Comparison of ENCODE assay signal across 7 cellular contexts in the genomic region with DNA sequence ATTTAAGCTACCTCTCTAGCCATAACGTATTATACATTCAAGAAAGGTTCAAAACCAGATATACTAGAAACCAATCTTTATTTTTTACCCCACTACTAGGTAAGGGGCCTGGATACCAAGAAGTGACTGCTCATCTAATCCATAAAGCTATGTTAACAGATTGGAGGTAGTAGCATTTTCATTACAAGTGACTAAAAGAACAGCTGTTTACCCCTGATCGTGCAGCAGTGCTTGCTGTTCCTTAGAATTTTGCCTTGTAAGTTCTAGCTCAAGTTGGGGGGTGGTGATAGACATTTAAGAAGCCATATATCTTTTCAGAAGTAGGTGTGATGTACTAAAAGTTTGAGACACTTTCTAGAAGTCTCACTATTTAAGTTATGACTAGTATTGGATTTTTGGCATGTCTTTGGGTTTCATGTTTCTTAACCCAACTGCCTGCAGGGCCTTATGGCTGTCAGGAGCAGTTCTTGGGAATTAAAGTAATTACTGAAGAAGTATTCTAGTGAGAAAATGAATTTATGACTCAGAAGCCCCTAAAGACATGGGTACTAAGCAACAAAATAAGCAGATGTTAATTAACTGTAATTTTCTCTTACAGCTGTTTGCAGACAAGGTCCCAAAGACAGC. TPM values are rescaled to one million over a fixed set of nuclear protein-coding genes. Genes with fewer than 3 reads are reported as not detected.
DNase-seq lines count a peak whose midpoint lies in the region; ATAC-seq and TF ChIP-seq lines count a peak whose summit lies in the region.

No MANE protein-coding gene starts in this region.

- H3K4me1 ChIP-seq in foreskin keratinocyte: peaks cover 18% of the 10 kb centered on the region

- peak overlapping the region; percentile 76; the same call in 1 of the 2 replicates for H3K27ac Mint-ChIP-seq in WTC11
- peak overlapping the region; percentile 99 for H3K27ac Mint-ChIP-seq in stimulated activated effector memory CD8-positive, alpha-beta T cell treated with anti-CD3 and anti-CD28 coated beads, Interleukin-12 subunit alpha, Interleukin-12 subunit beta, amount 100 ng/mL, for 72 hours

- POLR2A ChIA-PET in WTC11 (lab: Charles Lee): interaction anchor here (0.7 to 0.8 kb wide), 3 partner anchors 49 to 225 kb away, joined by 3 read pairs; partner anchors contain the start of genes CCM2, DDX56 and H2AZ2

- peak overlapping the region; percentile 100 for H3K4me3 Mint-ChIP-seq in WTC11
- peak overlapping the region; percentile 97 for H3K4me3 Mint-ChIP-seq in stimulated activated effector memory CD8-positive, alpha-beta T cell treated with anti-CD3 and anti-CD28 coated beads, Interleukin-12 subunit alpha, Interleukin-12 subunit beta, amount 100 ng/mL, for 72 hours

- TF ChIP-seq CTCF in HFF-Myc (IDR thresholded peaks at IDR 0.05; ENCODE audit: low read depth, low read length, missing control alignments) (no peak), WTC11 (IDR thresholded peaks at IDR 0.05) (no peak), foreskin keratinocyte (conservative IDR thresholded peaks at IDR 0.05) (no peak)

- CTCF ChIA-PET in WTC11 (lab: Charles Lee): no interaction called here

- H3K4me1 Mint-ChIP-seq in WTC11: peaks cover 18% of the 10 kb centered on the region
- peaks cover 32% of the 10 kb centered on the region for H3K4me1 Mint-ChIP-seq in stimulated activated effector memory CD8-positive, alpha-beta T cell treated with anti-CD3 and anti-CD28 coated beads, Interleukin-12 subunit alpha, Interleukin-12 subunit beta, amount 100 ng/mL, for 72 hours

- ATAC-seq in WTC11: no peak
- no peak for ATAC-seq in foreskin keratinocyte
- ATAC-seq in stimulated activated effector memory CD8-positive, alpha-beta T cell treated with anti-CD3 and anti-CD28 coated beads, Interleukin-12 subunit alpha, Interleukin-12 subunit beta, amount 100 ng/mL, for 72 hours: no peak
- ATAC-seq in HG03135 (IDR thresholded peaks at IDR 0.05; ENCODE audit: unreplicated experiment): no peak
- ATAC-seq in GM21381 (IDR thresholded peaks at IDR 0.05; ENCODE audit: unreplicated experiment): no peak

- H3K9me3 Mint-ChIP-seq in WTC11: no peaks in the 10 kb centered on the region
- no peaks in the 10 kb centered on the region for H3K9me3 Mint-ChIP-seq in stimulated activated effector memory CD8-positive, alpha-beta T cell treated with anti-CD3 and anti-CD28 coated beads, Interleukin-12 subunit alpha, Interleukin-12 subunit beta, amount 100 ng/mL, for 72 hours

- H3K27me3 ChIP-seq in foreskin keratinocyte: no peaks in the 10 kb centered on the region

- peak overlapping the region; percentile 100 for H3K27ac ChIP-seq in foreskin keratinocyte

- DNase-seq in HFF-Myc (ENCODE audit: extremely low read depth, low read depth): no peak
- no peak for DNase-seq in WTC11 (ENCODE audit: low spot score)
- DNase-seq in foreskin keratinocyte: no peak
- no peak for DNase-seq in stimulated activated effector memory CD8-positive, alpha-beta T cell treated with anti-CD3 and anti-CD28 coated beads, Interleukin-12 subunit alpha, Interleukin-12 subunit beta, amount 100 ng/mL, for 72 hours (ENCODE audit: low spot score in 2 of 2)
- DNase-seq in SW 1271 (lab: John Stamatoyannopoulos, UW): no peak

- H3K4me3 ChIP-seq in HFF-Myc (replicated peaks; ENCODE audit: low read depth, low read length): peak overlapping the region; percentile 99

- H3K36me3 Mint-ChIP-seq in WTC11: peaks cover 62% of the 10 kb centered on the region
- peaks cover 79% of the 10 kb centered on the region for H3K36me3 Mint-ChIP-seq in stimulated activated effector memory CD8-positive, alpha-beta T cell treated with anti-CD3 and anti-CD28 coated beads, Interleukin-12 subunit alpha, Interleukin-12 subunit beta, amount 100 ng/mL, for 72 hours

- H3K27me3 Mint-ChIP-seq in WTC11 (ENCODE audit: low read depth): no peaks in the 10 kb centered on the region

TF ChIP-seq in WTC11, 78 proteins besides CTCF, POLR2A, EP300 and RAD21:
- no peak for TF ChIP-seq ZNF317 (CRISPR knock-in tag; IDR thresholded peaks at IDR 0.05; ENCODE audit: borderline replicate concordance, low read depth)
- TF ChIP-seq ZNF671 (CRISPR knock-in tag; IDR thresholded peaks at IDR 0.05): no peak
- TF ChIP-seq JUN (CRISPR knock-in tag; IDR thresholded peaks at IDR 0.05): no peak
- no peak for TF ChIP-seq ZNF423 (CRISPR knock-in tag; IDR thresholded peaks at IDR 0.05)
- no peak for TF ChIP-seq ERG (CRISPR knock-in tag; IDR thresholded peaks at IDR 0.05)
- peak; percentile 67; the same call in 1 of the 2 replicates for TF ChIP-seq AR (CRISPR knock-in tag; IDR thresholded peaks at IDR 0.05)
- TF ChIP-seq, protein P1, sequence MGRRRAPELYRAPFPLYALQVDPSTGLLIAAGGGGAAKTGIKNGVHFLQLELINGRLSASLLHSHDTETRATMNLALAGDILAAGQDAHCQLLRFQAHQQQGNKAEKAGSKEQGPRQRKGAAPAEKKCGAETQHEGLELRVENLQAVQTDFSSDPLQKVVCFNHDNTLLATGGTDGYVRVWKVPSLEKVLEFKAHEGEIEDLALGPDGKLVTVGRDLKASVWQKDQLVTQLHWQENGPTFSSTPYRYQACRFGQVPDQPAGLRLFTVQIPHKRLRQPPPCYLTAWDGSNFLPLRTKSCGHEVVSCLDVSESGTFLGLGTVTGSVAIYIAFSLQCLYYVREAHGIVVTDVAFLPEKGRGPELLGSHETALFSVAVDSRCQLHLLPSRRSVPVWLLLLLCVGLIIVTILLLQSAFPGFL (CRISPR knock-in tag; IDR thresholded peaks at IDR 0.05; ENCODE audit: borderline replicate concordance): no peak
- TF ChIP-seq JAZF1 (CRISPR knock-in tag; IDR thresholded peaks at IDR 0.05): no peak

RNA-seq across cellular contexts. Expression of gene PPIA, which starts 2.3 kb away (rescaled TPM):
- total RNA-seq in WTC11 (2021) (2,465 to 2,581 TPM (median 2,516 TPM) in 3 replicates), foreskin keratinocyte (4,179 and 4,396 TPM in 2 replicates)
- 6,662 and 7,130 TPM in 2 replicates for polyA plus RNA-seq in foreskin keratinocyte

RNA-seq across cellular contexts. Expression of gene H2AZ2, which starts 49.1 kb away (rescaled TPM):
- total RNA-seq in WTC11 (2021) (178 to 229 TPM (median 227 TPM) in 3 replicates), foreskin keratinocyte (162 and 180 TPM in 2 replicates)
- 187 and 217 TPM in 2 replicates for polyA plus RNA-seq in foreskin keratinocyte

RNA-seq across cellular contexts. Expression of gene ZMIZ2, which starts 50.1 kb away (rescaled TPM):
- total RNA-seq in WTC11 (2021): 97.0 to 102 TPM (median 99.1 TPM) in 3 replicates
- total RNA-seq in foreskin keratinocyte: 15.1 and 17.7 TPM in 2 replicates
- 17.7 and 19.1 TPM in 2 replicates for polyA plus RNA-seq in foreskin keratinocyte
